In genomic region chr3:187737401-187738088, GRCh38 we compare ENCODE assay signal across 1 cellular context.
TF ChIP-seq lines count a peak whose summit lies in the region.

No MANE protein-coding gene starts in this region.

TF ChIP-seq in endothelial cell of umbilical vein, 7 proteins besides CTCF, POLR2A, EP300 and RAD21:
- TF ChIP-seq POLR2AphosphoS5 (IDR thresholded peaks at IDR 0.05; ENCODE audit: insufficient read depth, low read depth, low read length) (peak; percentile 11), EZH2 (IDR thresholded peaks at IDR 0.05; ENCODE audit: borderline replicate concordance, low read depth, low read length, severe bottlenecking) (no peak), FOS (IDR thresholded peaks at IDR 0.05; ENCODE audit: borderline replicate concordance, insufficient read depth, low read length) (no peak)
TF ChIP-seq in endothelial cell of umbilical vein: peak in this region for 1.
